ENCODE assay signal across 33 cellular contexts in genomic region chr10:59804220-59804619, GRCh38. TPM values are rescaled to one million over a fixed set of nuclear protein-coding genes. Genes with fewer than 3 reads are reported as not detected.
"Had no signal": no experiment of that assay in that cellular context is flagged by ENCODE, and none has a peak within 500 bp of the region (broad histone marks: within the 10 kb centered on the region; RNA-seq: fewer than 3 reads in every experiment).

No MANE protein-coding gene starts in this region.

- H3K9me3 Mint-ChIP-seq: activated CD4-positive, alpha-beta memory T cell treated with anti-CD3 and anti-CD28 coated beads, Interleukin-2, amount 10 ng/mL, durations not matched to agents 7 days and 5 days; activated naive CD4-positive, alpha-beta T cell treated with anti-CD3 and anti-CD28 coated beads for 36 hours; activated naive CD4-positive, alpha-beta T cell treated with anti-CD3 and anti-CD28 coated beads, Interleukin-2, amount 50 U/mL, for 72 hours; activated T-helper 2 cell treated with anti-CD3 and anti-CD28 coated beads, Interferon-gamma antibody, Interleukin-2, Interleukin-4, amounts not matched to agents 10 μg/mL and 5 μg/mL and 100 μg/mL, durations not matched to agents 14 hours and 24 hours and 36 hours had no signal

- DNase-seq: activated CD4-positive, alpha-beta memory T cell treated with anti-CD3 and anti-CD28 coated beads, Interleukin-2, amount 10 ng/mL, durations not matched to agents 7 days and 5 days; activated CD4-positive, alpha-beta T cell treated with anti-CD3 and anti-CD28 coated beads for 1 hour; activated CD4-positive, alpha-beta T cell treated with anti-CD3 and anti-CD28 coated beads for 48 hours; activated CD4-positive, CD25-positive, alpha-beta regulatory T cell; activated CD8-positive, alpha-beta memory T cell treated with anti-CD3 and anti-CD28 coated beads for 24 hours; activated CD8-positive, alpha-beta memory T cell treated with anti-CD3 and anti-CD28 coated beads, Interleukin-2, amount 10 ng/mL, durations not matched to agents 7 days and 5 days; activated CD8-positive, alpha-beta memory T cell treated with anti-CD3 and anti-CD28 coated beads, Interleukin-2, amount 50 U/mL, for 48 hours; activated gamma-delta T cell; activated naive CD4-positive, alpha-beta T cell treated with anti-CD3 and anti-CD28 coated beads for 36 hours; activated T-cell treated with anti-CD3 and anti-CD28 coated beads, Interleukin-2, amount 50 U/mL, for 1 hour; cerebellar nuclear complex; NCI-H1092; NCI-H1694 treated with DMSO at 0.1 percent for 48 hours; NCI-H2227 treated with DMSO at 0.1 percent for 48 hours; NCI-H510A treated with DMSO at 0.1 percent for 48 hours; NCI-H526 treated with DMSO at 0.1 percent for 48 hours; NCI-H774; PC-3; Peyer's patch; RPMI8226; SHP77 treated with DMSO at 0.1 percent for 48 hours; SK-N-SH; T-helper 2 cell; T-helper 9 cell had no signal

- H3K4me3 Mint-ChIP-seq: activated CD4-positive, alpha-beta memory T cell treated with anti-CD3 and anti-CD28 coated beads, Interleukin-2, amount 10 ng/mL, durations not matched to agents 7 days and 5 days; activated CD8-positive, alpha-beta memory T cell treated with anti-CD3 and anti-CD28 coated beads, Interleukin-2, amount 10 ng/mL, durations not matched to agents 7 days and 5 days; activated naive CD4-positive, alpha-beta T cell treated with anti-CD3 and anti-CD28 coated beads for 36 hours had no signal

- H3K27me3 Mint-ChIP-seq: activated CD4-positive, alpha-beta memory T cell treated with anti-CD3 and anti-CD28 coated beads, Interleukin-2, amount 10 ng/mL, durations not matched to agents 7 days and 5 days; activated CD8-positive, alpha-beta memory T cell treated with anti-CD3 and anti-CD28 coated beads, Interleukin-2, amount 10 ng/mL, durations not matched to agents 7 days and 5 days had no signal

- H3K27ac Mint-ChIP-seq: activated CD4-positive, alpha-beta memory T cell treated with anti-CD3 and anti-CD28 coated beads, Interleukin-2, amount 10 ng/mL, durations not matched to agents 7 days and 5 days; activated CD8-positive, alpha-beta memory T cell treated with anti-CD3 and anti-CD28 coated beads, Interleukin-2, amount 10 ng/mL, durations not matched to agents 7 days and 5 days; activated naive CD4-positive, alpha-beta T cell treated with anti-CD3 and anti-CD28 coated beads for 36 hours; activated T-helper 2 cell treated with anti-CD3 and anti-CD28 coated beads, Interferon-gamma antibody, Interleukin-2, Interleukin-4, amounts not matched to agents 10 μg/mL and 5 μg/mL and 100 μg/mL, durations not matched to agents 14 hours and 24 hours and 36 hours had no signal

RNA-seq across cellular contexts. Expression of gene MRLN, which starts 51.0 kb away (rescaled TPM):
- total RNA-seq: activated CD4-positive, alpha-beta memory T cell treated with anti-CD3 and anti-CD28 coated beads, Interleukin-2, amount 10 ng/mL, durations not matched to agents 7 days and 5 days; activated CD8-positive, alpha-beta memory T cell treated with anti-CD3 and anti-CD28 coated beads, Interleukin-2, amount 10 ng/mL, durations not matched to agents 7 days and 5 days; activated naive CD4-positive, alpha-beta T cell treated with anti-CD3 and anti-CD28 coated beads for 36 hours; activated naive CD4-positive, alpha-beta T cell treated with anti-CD3 and anti-CD28 coated beads, Interleukin-2, amount 50 U/mL, for 72 hours; activated T-helper 2 cell treated with anti-CD3 and anti-CD28 coated beads, Interferon-gamma antibody, Interleukin-2, Interleukin-4, amounts not matched to agents 10 μg/mL and 5 μg/mL and 100 μg/mL, durations not matched to agents 14 hours and 24 hours and 36 hours; adrenal gland; astrocyte; body of pancreas; breast epithelium; cardiac septum; LHCN-M2; PC-3; Peyer's patch; SJSA1 had no signal
- polyA plus RNA-seq: SK-N-SH had no signal
